8 cellular contexts compared by ENCODE assay signal in genomic region chr11:47176328-47177228, GRCh38. TPM values are rescaled to one million over a fixed set of nuclear protein-coding genes. Genes with fewer than 3 reads are reported as not detected.
DNase-seq lines count a peak whose midpoint lies in the region; ATAC-seq and TF ChIP-seq lines count a peak whose summit lies in the region.

TSS of gene ARFGAP2 (minus strand) at chr11:47176879. CDS start at chr11:47176853, 26 bp downstream.

- 0% methylated on average over 9 to 89 of the region's 89 CpGs; no CpG with 5 or more reads in 1 of the 4 donors for WGBS in adrenal gland, 4 donors
- 0 to 2% (median 0%) methylated on average over 13 to 89 of the region's 89 CpGs for WGBS in heart left ventricle, 4 donors
- WGBS in upper lobe of left lung, 2 donors, result 0 to 1% methylated on average over 9 to 66 of the region's 89 CpGs

- TF ChIP-seq POLR2A in GM15510 (IDR thresholded peaks at IDR 0.05; ENCODE audit: borderline replicate concordance, extremely low read depth, insufficient read length), result peak; percentile 55
- TF ChIP-seq POLR2A in adrenal gland (IDR thresholded peaks at IDR 0.05), result peak in 1 of 2 donors; percentile 51
- TF ChIP-seq POLR2A in heart left ventricle (IDR thresholded peaks at IDR 0.05), result peak in 1 of 2 donors; percentile 69
- TF ChIP-seq POLR2A in upper lobe of left lung (IDR thresholded peaks at IDR 0.05), result peak in 3 of 4 donors; percentile 42 to 67 (median 48)

- no peak for TF ChIP-seq CTCF in adrenal gland (IDR thresholded peaks at IDR 0.05)
- TF ChIP-seq CTCF in heart left ventricle (IDR thresholded peaks at IDR 0.05), result no peak
- TF ChIP-seq CTCF in upper lobe of left lung (IDR thresholded peaks at IDR 0.05), result peak in 1 of 6 experiments; percentile 11

- H3K36me3 ChIP-seq in adrenal gland (replicated peaks in 1 of 2) (peaks cover 0 to 54% of the 10 kb centered on the region in 2 donors), heart left ventricle (peaks cover 0 to 73% (median 58%) of the 10 kb centered on the region in 9 donors), upper lobe of left lung (peaks cover 4 to 46% (median 36%) of the 10 kb centered on the region in 4 donors)

- H3K4me1 ChIP-seq in adrenal gland (replicated peaks in 1 of 2) (peaks cover 24 to 40% of the 10 kb centered on the region in 2 donors), heart left ventricle (peaks cover 11 to 89% (median 60%) of the 10 kb centered on the region in 12 donors), upper lobe of left lung (peaks cover 28 to 41% (median 28%) of the 10 kb centered on the region in 4 donors)

- H3K9me3 ChIP-seq in adrenal gland (replicated peaks in 1 of 3), result no peaks in the 10 kb centered on the region
- H3K9me3 ChIP-seq in heart left ventricle, result no peaks in the 10 kb centered on the region
- H3K9me3 ChIP-seq in upper lobe of left lung, result no peaks in the 10 kb centered on the region

- peak; percentile 87 for ATAC-seq in HG02870 (IDR thresholded peaks at IDR 0.05; ENCODE audit: unreplicated experiment)
- peak; percentile 86 to 94 (median 91) for ATAC-seq in heart left ventricle
- ATAC-seq in upper lobe of left lung (ENCODE audit: low FRiP score in 2 of 2), result peak; percentile 96 to 98

- H3K27ac ChIP-seq in adrenal gland, result peak within 1 kb of the TSS; percentile 91 to 99 (median 97)
- H3K27ac ChIP-seq in heart left ventricle, result peak within 1 kb of the TSS; percentile 92 to 100 (median 98)
- peak within 1 kb of the TSS; percentile 94 to 98 (median 97) for H3K27ac ChIP-seq in upper lobe of left lung

- DNase-seq in NCI-H146 (lab: John Stamatoyannopoulos, UW) (peak; percentile 95), adrenal gland (peak; percentile 96 to 98 (median 97)), heart left ventricle (peak; percentile 98), posterior vena cava (ENCODE audit: low spot score) (peak; percentile 99), upper lobe of left lung (peak; percentile 98 to 99)

- TF ChIP-seq EP300 in upper lobe of left lung (IDR thresholded peaks at IDR 0.05), result peak in 2 of 4 donors; percentile 51 to 62

- H3K27me3 ChIP-seq in adrenal gland, result no peaks in the 10 kb centered on the region
- no peaks in the 10 kb centered on the region for H3K27me3 ChIP-seq in heart left ventricle
- H3K27me3 ChIP-seq in upper lobe of left lung, result no peaks in the 10 kb centered on the region

- intact Hi-C loops in T-helper 1 cell treated with Interleukin-12 subunit alpha and Interleukin-12 subunit beta and Interleukin-4 antibody, amounts not matched to agents 30 ng/mL and 1 ng/mL, for 36 hours (cut with micrococcal nuclease), result loop anchor here (1.0 to 10.0 kb wide), 17 partner anchors 10 to 1062 kb away; partner anchors contain the start of genes ACP2, AGBL2, ARHGAP1 and ATG13
- intact Hi-C loops in adrenal gland (cut with DNase I) (loop anchor here in 1 of 2 donors (5.0 kb wide), 3 partner anchors 41 to 176 kb away; partner anchors contain the start of gene MYBPC3), heart left ventricle (cut with DNase I) (loop anchor here in 9 of 10 donors (1.0 to 10.0 kb wide), 13 partner anchors 36 to 248 kb away; partner anchors contain the start of genes NR1H3 (in 5 of the 9), DDB2 (in 3 of the 9), MADD (in 2 of the 9) and MYBPC3 (in 1 of the 9)), posterior vena cava (cut with DNase I) (loop anchor here in 1 of 2 donors (5.0 to 10.0 kb wide), 2 partner anchors 41 to 178 kb away; partner anchors contain the start of gene MYBPC3)

- peak within 1 kb of the TSS; percentile 84 to 97 (median 96) for H3K4me3 ChIP-seq in adrenal gland
- H3K4me3 ChIP-seq in heart left ventricle, result peak within 1 kb of the TSS; percentile 67 to 100 (median 94)
- H3K4me3 ChIP-seq in upper lobe of left lung, result peak within 1 kb of the TSS; percentile 86 to 99 (median 98)

RNA-seq across cellular contexts. Expression of gene ARFGAP2, which starts in this region (rescaled TPM):
- total RNA-seq in T-helper 1 cell treated with Interleukin-12 subunit alpha and Interleukin-12 subunit beta and Interleukin-4 antibody, amounts not matched to agents 30 ng/mL and 1 ng/mL, for 36 hours, result 115 and 116 TPM in 2 replicates
- 100 to 1,000 TPM in 5 of 8 donors, 10 to 100 TPM in 3; 74.4 to 411 (median 116) TPM for total RNA-seq in adrenal gland
- 10 to 100 TPM; 72.3 to 92.6 (median 91.1) TPM for polyA plus RNA-seq in adrenal gland
- total RNA-seq in heart left ventricle, result 10 to 100 TPM; 47.5 to 96.1 (median 61.3) TPM
- polyA plus RNA-seq in heart left ventricle, result 10 to 100 TPM; 49.7 to 79.1 TPM
- 10 to 100 TPM; 49.4 to 58.5 TPM for total RNA-seq in posterior vena cava
- total RNA-seq in upper lobe of left lung, result 100 to 1,000 TPM in 4 of 6 donors, 10 to 100 TPM in 2; 93.6 to 257 (median 110) TPM

Comparison
In these comparisons a context has a peak if more than half of its experiments do, and no peak if none do; other contexts are left out.
1. Peak in every context shown above with its lines: DNase-seq, ATAC-seq, H3K4me3 ChIP-seq and H3K27ac ChIP-seq.